1 cellular context compared by ENCODE assay signal in the genomic region with DNA sequence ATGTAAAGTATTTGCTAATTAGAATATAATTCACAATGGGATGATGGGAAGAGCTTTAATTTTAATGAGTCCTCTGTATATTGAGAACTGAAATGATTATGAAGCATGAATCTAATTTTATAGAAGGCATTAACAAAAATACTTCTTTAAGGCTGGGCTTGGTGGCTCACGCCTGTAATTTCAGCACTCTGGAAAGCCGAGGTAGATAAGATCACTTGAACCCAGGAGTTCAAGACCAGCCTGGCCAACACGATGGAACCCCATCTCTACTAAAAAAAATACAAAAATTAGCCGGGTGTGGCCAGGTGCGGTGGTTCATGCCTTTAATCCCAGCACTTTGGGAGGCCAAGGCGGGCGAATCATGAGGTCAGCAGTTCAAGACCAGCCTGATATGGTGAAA.
TF ChIP-seq lines count a peak whose summit lies in the region.

No MANE protein-coding gene starts in this region.

TF ChIP-seq in HepG2, 621 proteins besides CTCF, POLR2A, EP300 and RAD21:
- TF ChIP-seq NFRKB (IDR thresholded peaks at IDR 0.05) (no peak), ZSCAN25 (CRISPR knock-in tag; IDR thresholded peaks at IDR 0.05) (no peak), ZNF724P (CRISPR knock-in tag; IDR thresholded peaks at IDR 0.05; ENCODE audit: borderline replicate concordance) (no peak), ZNF674 (CRISPR knock-in tag; IDR thresholded peaks at IDR 0.05; ENCODE audit: low read depth) (no peak), SALL2 (CRISPR knock-in tag; IDR thresholded peaks at IDR 0.05) (no peak), TEAD3 (CRISPR knock-in tag; optimal IDR thresholded peaks at IDR 0.05; ENCODE audit: borderline replicate concordance) (no peak), ERF (CRISPR knock-in tag; IDR thresholded peaks at IDR 0.05) (no peak)
- TF ChIP-seq, protein P1, sequence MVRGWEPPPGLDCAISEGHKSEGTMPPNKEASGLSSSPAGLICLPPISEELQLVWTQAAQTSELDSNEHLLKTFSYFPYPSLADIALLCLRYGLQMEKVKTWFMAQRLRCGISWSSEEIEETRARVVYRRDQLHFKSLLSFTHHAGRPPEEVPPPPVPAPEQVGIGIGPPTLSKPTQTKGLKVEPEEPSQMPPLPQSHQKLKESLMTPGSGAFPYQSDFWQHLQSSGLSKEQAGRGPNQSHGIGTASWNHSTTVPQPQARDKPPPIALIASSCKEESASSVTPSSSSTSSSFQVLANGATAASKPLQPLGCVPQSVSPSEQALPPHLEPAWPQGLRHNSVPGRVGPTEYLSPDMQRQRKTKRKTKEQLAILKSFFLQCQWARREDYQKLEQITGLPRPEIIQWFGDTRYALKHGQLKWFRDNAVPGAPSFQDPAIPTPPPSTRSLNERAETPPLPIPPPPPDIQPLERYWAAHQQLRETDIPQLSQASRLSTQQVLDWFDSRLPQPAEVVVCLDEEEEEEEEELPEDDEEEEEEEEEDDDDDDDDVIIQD (CRISPR knock-in tag; IDR thresholded peaks at IDR 0.05; ENCODE audit: low read depth) = no peak
